Comparison of ENCODE assay signal across 1 cellular context in genomic region chr16:89841275-89841674, GRCh38.
TF ChIP-seq lines count a peak whose summit lies in the region.

No MANE protein-coding gene starts in this region.

TF ChIP-seq in K562, 482 proteins besides CTCF, POLR2A, EP300 and RAD21:
- TF ChIP-seq ZBTB9 (CRISPR knock-in tag; IDR thresholded peaks at IDR 0.05) (peak; percentile 88; the same call in 1 of the 2 replicates), KAT8 (IDR thresholded peaks at IDR 0.05; ENCODE audit: low read depth) (no peak)
